In genomic region chr11:67401495-67402191, GRCh38 we compare ENCODE assay signal across 1 cellular context.
A peak's percentile ranks its signal among the peaks of the same experiment; 100 is the strongest.
TF ChIP-seq lines count a peak whose summit lies in the region.

PPP1CA (minus strand) TSS chr11:67401858; CDS start chr11:67401782, 76 bp downstream.

TF ChIP-seq in HepG2, 621 proteins besides CTCF, POLR2A, EP300 and RAD21 (continued from another document and continues in another):
- TF ChIP-seq SOX13 (IDR thresholded peaks at IDR 0.05) (no peak), SOX13 (CRISPR knock-in tag; conservative IDR thresholded peaks at IDR 0.05 in 1 of 2, IDR thresholded peaks at IDR 0.05 in 1 of 2) (no peak), ZUFSP (CRISPR knock-in tag; IDR thresholded peaks at IDR 0.05; ENCODE audit: borderline replicate concordance) (no peak), NCOA5 (CRISPR knock-in tag; IDR thresholded peaks at IDR 0.05) (no peak), ZNF691 (CRISPR knock-in tag; IDR thresholded peaks at IDR 0.05; ENCODE audit: borderline replicate concordance, low read depth) (no peak), HNF1B (CRISPR knock-in tag; IDR thresholded peaks at IDR 0.05) (no peak), ZNF121 (CRISPR knock-in tag; IDR thresholded peaks at IDR 0.05) (no peak), PCBP2 (optimal IDR thresholded peaks at IDR 0.05; ENCODE audit: low read depth, low read length, poor library complexity, severe bottlenecking) (no peak), NFKBIZ (CRISPR knock-in tag; IDR thresholded peaks at IDR 0.05) (no peak), MAX (IDR thresholded peaks at IDR 0.05) (peak; percentile 74), ZSCAN30 (CRISPR knock-in tag; IDR thresholded peaks at IDR 0.05) (no peak), ZBTB2 (CRISPR knock-in tag; IDR thresholded peaks at IDR 0.05; ENCODE audit: low read depth) (peak; percentile 26; the same call in 1 of the 2 replicates), NFE2L1 (CRISPR knock-in tag; IDR thresholded peaks at IDR 0.05; ENCODE audit: borderline replicate concordance) (no peak), ZFP90 (CRISPR knock-in tag; IDR thresholded peaks at IDR 0.05; ENCODE audit: borderline replicate concordance) (no peak), SUZ12 (IDR thresholded peaks at IDR 0.05; ENCODE audit: low read depth, low read length) (no peak), GATAD2A (CRISPR knock-in tag; IDR thresholded peaks at IDR 0.05) (no peak; the same call in 1 of the 2 replicates), KAT2B (IDR thresholded peaks at IDR 0.05; ENCODE audit: borderline replicate concordance, low read depth, low read length) (no peak), ZNF816 (CRISPR knock-in tag; IDR thresholded peaks at IDR 0.05; ENCODE audit: borderline replicate concordance) (peak; percentile 58; the same call in 1 of the 2 replicates), ZNF317 (CRISPR knock-in tag; IDR thresholded peaks at IDR 0.05) (no peak), ZKSCAN8 (CRISPR knock-in tag; IDR thresholded peaks at IDR 0.05; ENCODE audit: borderline replicate concordance) (no peak), ZBTB7A (CRISPR knock-in tag; IDR thresholded peaks at IDR 0.05) (no peak; the same call in 1 of the 2 replicates), ZNF547 (CRISPR knock-in tag; IDR thresholded peaks at IDR 0.05) (no peak), PREB (CRISPR knock-in tag; IDR thresholded peaks at IDR 0.05) (no peak), HHEX (CRISPR knock-in tag; IDR thresholded peaks at IDR 0.05) (no peak), ARID5B (CRISPR knock-in tag; IDR thresholded peaks at IDR 0.05) (0 out of 2 replicates have a peak, but pooled peaks have one; percentile 1), ZNF430 (CRISPR knock-in tag; IDR thresholded peaks at IDR 0.05) (no peak), EHMT2 (IDR thresholded peaks at IDR 0.05; ENCODE audit: borderline replicate concordance, low read depth, low read length) (no peak), CEBPG (CRISPR knock-in tag; IDR thresholded peaks at IDR 0.05) (no peak), SMAD9 (CRISPR knock-in tag; IDR thresholded peaks at IDR 0.05) (no peak), NR2F6 (IDR thresholded peaks at IDR 0.05) (no peak), NR2F6 (CRISPR knock-in tag; IDR thresholded peaks at IDR 0.05) (no peak), NR2F1 (CRISPR knock-in tag; IDR thresholded peaks at IDR 0.05) (no peak), ZNF326 (CRISPR knock-in tag; IDR thresholded peaks at IDR 0.05; ENCODE audit: borderline replicate concordance) (no peak), IRX3 (CRISPR knock-in tag; IDR thresholded peaks at IDR 0.05; ENCODE audit: borderline replicate concordance, low read depth) (no peak), ZNF737 (CRISPR knock-in tag; IDR thresholded peaks at IDR 0.05; ENCODE audit: borderline replicate concordance) (no peak), ETS1 (CRISPR knock-in tag; IDR thresholded peaks at IDR 0.05) (no peak), ZBTB7B (CRISPR knock-in tag; IDR thresholded peaks at IDR 0.05) (no peak), USF2 (IDR thresholded peaks at IDR 0.05; ENCODE audit: low read depth, low read length) (no peak), USF2 (CRISPR knock-in tag; IDR thresholded peaks at IDR 0.05; ENCODE audit: borderline replicate concordance) (no peak), HMG20B (CRISPR knock-in tag; conservative IDR thresholded peaks at IDR 0.05) (no peak), DRAP1 (CRISPR knock-in tag; IDR thresholded peaks at IDR 0.05) (peak; percentile 59), ZNF609 (CRISPR knock-in tag; IDR thresholded peaks at IDR 0.05; ENCODE audit: borderline replicate concordance) (no peak), NR3C1 (CRISPR knock-in tag; IDR thresholded peaks at IDR 0.05) (no peak), RBFOX2 (IDR thresholded peaks at IDR 0.05; ENCODE audit: low read depth, low read length) (peak; percentile 88), ATF7-NPFF (CRISPR knock-in tag; IDR thresholded peaks at IDR 0.05; ENCODE audit: low read depth) (peak; percentile 48; the same call in 1 of the 2 replicates), ZNF768 (CRISPR knock-in tag; IDR thresholded peaks at IDR 0.05) (no peak)
